In genomic region chr7:100627238-100627549, GRCh38 we compare ENCODE assay signal across 12 cellular contexts. TPM values are rescaled to one million over a fixed set of nuclear protein-coding genes. Genes with fewer than 3 reads are reported as not detected.
DNase-seq lines count a peak whose midpoint lies in the region; ATAC-seq, FAIRE-seq and TF ChIP-seq lines count a peak whose summit lies in the region.
"Had no signal": no experiment of that assay in that cellular context is flagged by ENCODE, and none has a peak within 500 bp of the region (broad histone marks: within the 10 kb centered on the region; RNA-seq: fewer than 3 reads in every experiment).

No MANE protein-coding gene starts in this region.

- TF ChIP-seq POLR2A in GM12878 (IDR thresholded peaks at IDR 0.05; ENCODE audit: low read depth, low read length): no peak

- DNase-seq in GM12878 (ENCODE audit: low read depth, low spot score) (no peak), activated gamma-delta T cell (lab: John Stamatoyannopoulos, UW) (no peak), HCEC 1CT (no peak)
- DNase-seq in stimulated activated CD4-positive, alpha-beta T cell treated with anti-CD3 and anti-CD28 coated beads, Interleukin-4, amount 100 ng/mL, for 24 hours: no peak
- DNase-seq: NCI-H1436 treated with DMSO at 0.1 percent for 48 hours, OCI-M1 had no signal

- no peak for TF ChIP-seq CTCF in DOHH2 (IDR thresholded peaks at IDR 0.05; ENCODE audit: low read depth, low read length, poor library complexity, severe bottlenecking)
- TF ChIP-seq CTCF in KMS-11 (conservative IDR thresholded peaks at IDR 0.05; ENCODE audit: low read depth, low read length): no peak
- TF ChIP-seq CTCF in GM12878 (IDR thresholded peaks at IDR 0.05 in 2 of 3, conservative IDR thresholded peaks at IDR 0.05 in 1 of 3; ENCODE audit: control insufficient read depth in 2 of 3, extremely low read depth in 1 of 3, insufficient read depth in 1 of 3, low read depth in 3 of 3, low read length in 3 of 3): no peak

- H3K9me2 ChIP-seq in DOHH2 (replicated peaks; ENCODE audit: control insufficient read depth, low read length): no peaks in the 10 kb centered on the region

- H2AFZ ChIP-seq in KMS-11 (ENCODE audit: low read depth): peak overlapping the region; percentile 91; the same call in 1 of the 2 replicates
- no peak overlapping the region for H2AFZ ChIP-seq in GM12878 (ENCODE audit: control insufficient read depth, low read depth, low read length)
- H2AFZ ChIP-seq in neuron (ENCODE audit: low read depth, low read length): no peak overlapping the region

- intact Hi-C loops in GM12878 (cut with micrococcal nuclease; ENCODE audit: unreplicated experiment): no loop called here

- no peak for TF ChIP-seq RAD21 in GM12878 (IDR thresholded peaks at IDR 0.05; ENCODE audit: insufficient read depth, low read depth, low read length)

- no peak for FAIRE-seq in GM12878 (lab: Jason Lieb, UNC)
- FAIRE-seq: endometrium had no signal

- H3K27me3 ChIP-seq in DOHH2 (ENCODE audit: control insufficient read depth, low read length) (peaks cover 7% of the 10 kb centered on the region), KMS-11 (ENCODE audit: insufficient read depth, low read depth) (peaks cover 28% of the 10 kb centered on the region), GM12878 (replicated peaks in 1 of 2; ENCODE audit: control insufficient read depth in 2 of 2, insufficient read depth in 2 of 2, low read length in 1 of 2) (no peaks in the 10 kb centered on the region; a peak in 1 of 4 replicates), neuron (ENCODE audit: insufficient read depth, low read length) (peaks cover 7% of the 10 kb centered on the region)
- H3K27me3 ChIP-seq: adrenal gland had no signal

- POLR2A ChIA-PET in GM12878 (lab: Charles Lee): no interaction called here

- H3K36me3 ChIP-seq in DOHH2 (ENCODE audit: control insufficient read depth, low read length) (no peaks in the 10 kb centered on the region), KMS-11 (ENCODE audit: insufficient read depth) (no peaks in the 10 kb centered on the region), GM12878 (ENCODE audit: control insufficient read depth in 2 of 2, insufficient read depth in 2 of 2, low read length in 1 of 2) (no peaks in the 10 kb centered on the region), neuron (ENCODE audit: insufficient read depth, low read length) (no peaks in the 10 kb centered on the region)
- H3K36me3 ChIP-seq: adrenal gland had no signal

- in situ Hi-C loops in GM12878 (cut with MboI): no loop called here

- H3K4me3 ChIP-seq in DOHH2 (ENCODE audit: low read length) (peak overlapping the region; percentile 74), KMS-11 (IDR thresholded peaks at IDR 0.05; ENCODE audit: insufficient read depth, low read depth, low read length) (no peak overlapping the region), GM12878 (peak overlapping the region; percentile 74; the same call in 1 of the 2 replicates), neuron (ENCODE audit: low read length) (peak overlapping the region; percentile 34)
- H3K4me3 ChIP-seq: mucosa of descending colon had no signal

- WGBS in GM12878 (ENCODE audit: insufficient coverage, insufficient replicate concordance, low lambda C conversion rate, missing lambda C conversion rate): 97% methylated on average over 21 of the region's 21 CpGs

- H3K27ac ChIP-seq in DOHH2 (ENCODE audit: low read depth, low read length) (no peak overlapping the region), KMS-11 (no peak overlapping the region), GM12878 (ENCODE audit: control insufficient read depth, insufficient read depth) (no peak overlapping the region)

- H3K79me2 ChIP-seq in DOHH2 (ENCODE audit: control insufficient read depth, low read length) (no peaks in the 10 kb centered on the region), KMS-11 (ENCODE audit: insufficient read depth, low read depth) (no peaks in the 10 kb centered on the region), GM12878 (ENCODE audit: control insufficient read depth, insufficient read depth, low read length) (no peaks in the 10 kb centered on the region)

- no peaks in the 10 kb centered on the region for H4K20me1 ChIP-seq in DOHH2 (ENCODE audit: control insufficient read depth, insufficient read depth, low read depth, low read length)
- H4K20me1 ChIP-seq in KMS-11 (ENCODE audit: insufficient read depth): no peaks in the 10 kb centered on the region
- H4K20me1 ChIP-seq in GM12878 (ENCODE audit: control insufficient read depth, insufficient read depth): no peaks in the 10 kb centered on the region

- H3F3A ChIP-seq in DOHH2 (ENCODE audit: control insufficient read depth, insufficient read depth): peaks cover 8% of the 10 kb centered on the region; the same call in 1 of the 2 replicates

- H3K4me1 ChIP-seq in DOHH2 (ENCODE audit: control insufficient read depth, low read length) (peaks cover 18% of the 10 kb centered on the region), KMS-11 (ENCODE audit: low read depth, poor library complexity, severe bottlenecking) (peaks cover 4% of the 10 kb centered on the region), GM12878 (ENCODE audit: control insufficient read depth, insufficient read depth, low read length) (peaks cover 7% of the 10 kb centered on the region), neuron (ENCODE audit: insufficient read depth, low read length) (peaks cover 6% of the 10 kb centered on the region)

- CTCF ChIA-PET in GM12878 (lab: Yijun Ruan, JAX): no interaction called here

- no TSS peak for BruUV-seq in GM12878 (replicated peaks; lab: Mats Ljungman, UMichigan)

- H3K4me2 ChIP-seq in DOHH2 (ENCODE audit: low read length) (peak overlapping the region; percentile 89), KMS-11 (peak overlapping the region; percentile 88; the same call in 1 of the 2 replicates), GM12878 (ENCODE audit: control insufficient read depth, insufficient read depth) (peak overlapping the region; percentile 48)

- RAD21 ChIA-PET in GM12878 (lab: Charles Lee; ENCODE audit: unreplicated experiment): no interaction called here

- no peak for ATAC-seq in GM12878

- peak overlapping the region; percentile 70; the same call in 1 of the 2 replicates for H3K9ac ChIP-seq in KMS-11
- H3K9ac ChIP-seq in GM12878 (ENCODE audit: control insufficient read depth, insufficient read depth, low read length): no peak overlapping the region; the same call in 1 of the 2 replicates

- no peak for TF ChIP-seq EP300 in GM12878 (IDR thresholded peaks at IDR 0.05; ENCODE audit: borderline replicate concordance in 1 of 2, control insufficient read depth in 1 of 2, low read depth in 2 of 2, low read length in 2 of 2)

- SMC1A ChIA-PET in GM12878 (lab: Charles Lee; ENCODE audit: uncharacterized antibody, unreplicated experiment): interaction anchor here (2.1 kb wide), 1 partner anchor 14 kb away, joined by 6 read pairs; the partner anchor contains the start of gene MOSPD3

- H3K9me3 ChIP-seq in DOHH2 (ENCODE audit: control insufficient read depth, insufficient read depth, low read length) (no peaks in the 10 kb centered on the region), GM12878 (replicated peaks; ENCODE audit: control insufficient read depth, insufficient read depth, low read length) (no peaks in the 10 kb centered on the region), neuron (ENCODE audit: low read length) (no peaks in the 10 kb centered on the region)
- H3K9me3 ChIP-seq: adrenal gland, mucosa of descending colon had no signal

RNA-seq across cellular contexts. Expression of gene TFR2, which starts 14.2 kb away (rescaled TPM):
- total RNA-seq in GM12878 (2013; cell fraction: nucleolus; rRNA removed): 1.1 and 1.5 TPM in 2 replicates
- total RNA-seq in GM12878 (2014; rRNA removed) (2.3 and 2.9 TPM in 2 replicates), GM12878 (2014; rRNA removed; fragmentation: Illumina TruSeq; extraction: Trizol) (0.67 and 0.69 TPM in 2 replicates), GM12878 (2021) (4.2 and 7.2 TPM in 2 replicates)
- 2.8 TPM for polyA plus RNA-seq in GM12878 (2011; ENCODE audit: low read depth)
- polyA plus RNA-seq in GM12878 (2011; rRNA removed) (0.07 and 0.30 TPM in 2 replicates), GM12878 (2014; fragmentation: Illumina TruSeq; extraction: Trizol) (0.90 and 1.5 TPM in 2 replicates), GM12878 (2014; fragmentation: Nextera tagmentation; extraction: Ambion mirVana) (under 1 TPM; 0.32 to 0.33 TPM), GM12878 (2014; rRNA removed) (3.3 and 4.7 TPM in 2 replicates), GM12878 (2016; fragmentation: Nextera tagmentation; extraction: Ambion mirVana) (1 to 10 TPM; 2.2 to 2.8 TPM)
- 0.21 and 0.35 TPM in 2 replicates for polyA plus RNA-seq in GM12878 (2011; cell fraction: cytosol; rRNA removed)
- 1.5 and 1.8 TPM in 2 replicates for polyA plus RNA-seq in GM12878 (2011; cell fraction: nucleus; rRNA removed)
- 2.8 and 3.4 TPM in 2 replicates for polyA plus RNA-seq in GM12878 (2012)
- 0.66 TPM in 1 of 2 replicates, not detected in the other for polyA minus RNA-seq in GM12878 (2011; rRNA and poly(A)+ RNA removed)
- not detected in 2 replicates for polyA minus RNA-seq in GM12878 (2011; cell fraction: cytosol; rRNA and poly(A)+ RNA removed)
- 0.10 and 0.24 TPM in 2 replicates for polyA minus RNA-seq in GM12878 (2011; cell fraction: nucleus; rRNA and poly(A)+ RNA removed)

RNA-seq across cellular contexts. Expression of gene MOSPD3, which starts 14.9 kb away (rescaled TPM):
- 2.1 and 2.3 TPM in 2 replicates for total RNA-seq in GM12878 (2013; cell fraction: nucleolus; rRNA removed)
- total RNA-seq in GM12878 (2014; rRNA removed): 4.4 and 6.7 TPM in 2 replicates
- total RNA-seq in GM12878 (2014; rRNA removed; fragmentation: Illumina TruSeq; extraction: Trizol): 1.8 and 2.6 TPM in 2 replicates
- total RNA-seq in GM12878 (2021): 7.7 and 7.8 TPM in 2 replicates
- 4.1 TPM for polyA plus RNA-seq in GM12878 (2011; ENCODE audit: low read depth)
- 0.71 and 1.7 TPM in 2 replicates for polyA plus RNA-seq in GM12878 (2011; rRNA removed)
- 2.7 and 3.3 TPM in 2 replicates for polyA plus RNA-seq in GM12878 (2011; cell fraction: cytosol; rRNA removed)
- 8.5 and 8.7 TPM in 2 replicates for polyA plus RNA-seq in GM12878 (2011; cell fraction: nucleus; rRNA removed)
- polyA plus RNA-seq in GM12878 (2012): 11.0 and 11.9 TPM in 2 replicates
- polyA plus RNA-seq in GM12878 (2014; fragmentation: Illumina TruSeq; extraction: Trizol): 1.2 and 2.9 TPM in 2 replicates
- polyA plus RNA-seq in GM12878 (2014; fragmentation: Nextera tagmentation; extraction: Ambion mirVana): 1 to 10 TPM in 1 of 2 experiments, under 1 TPM in 1; 0.61 to 1.2 TPM
- 5.3 and 9.0 TPM in 2 replicates for polyA plus RNA-seq in GM12878 (2014; rRNA removed)
- 10 to 100 TPM in 1 of 2 experiments, 1 to 10 TPM in 1; 9.3 to 13.6 TPM for polyA plus RNA-seq in GM12878 (2016; fragmentation: Nextera tagmentation; extraction: Ambion mirVana)
- 0.29 and 2.3 TPM in 2 replicates for polyA minus RNA-seq in GM12878 (2011; rRNA and poly(A)+ RNA removed)
- 1.4 and 2.8 TPM in 2 replicates for polyA minus RNA-seq in GM12878 (2011; cell fraction: cytosol; rRNA and poly(A)+ RNA removed)
- 2.3 and 3.0 TPM in 2 replicates for polyA minus RNA-seq in GM12878 (2011; cell fraction: nucleus; rRNA and poly(A)+ RNA removed)

RNA-seq across cellular contexts. Expression of gene PCOLCE, which starts 25.0 kb away (rescaled TPM):
- 1.6 TPM in 1 of 2 replicates, not detected in the other for total RNA-seq in GM12878 (2013; cell fraction: nucleolus; rRNA removed)
- 0.85 and 0.87 TPM in 2 replicates for total RNA-seq in GM12878 (2014; rRNA removed)
- total RNA-seq in GM12878 (2014; rRNA removed; fragmentation: Illumina TruSeq; extraction: Trizol): 0.32 and 0.40 TPM in 2 replicates
- 2.5 and 3.4 TPM in 2 replicates for total RNA-seq in GM12878 (2021)
- polyA plus RNA-seq in GM12878 (2011; ENCODE audit: low read depth): 1.1 TPM
- 0.56 and 0.88 TPM in 2 replicates for polyA plus RNA-seq in GM12878 (2011; rRNA removed)
- 1.1 and 1.4 TPM in 2 replicates for polyA plus RNA-seq in GM12878 (2011; cell fraction: cytosol; rRNA removed)
- polyA plus RNA-seq in GM12878 (2011; cell fraction: nucleus; rRNA removed): 8.6 and 9.6 TPM in 2 replicates
- polyA plus RNA-seq in GM12878 (2012): 4.3 and 5.7 TPM in 2 replicates
- polyA plus RNA-seq in GM12878 (2014; fragmentation: Illumina TruSeq; extraction: Trizol): 0.57 and 1.0 TPM in 2 replicates
- polyA plus RNA-seq in GM12878 (2014; fragmentation: Nextera tagmentation; extraction: Ambion mirVana): under 1 TPM; 0.27 to 0.45 TPM
- polyA plus RNA-seq in GM12878 (2014; rRNA removed): 2.2 and 2.9 TPM in 2 replicates
- polyA plus RNA-seq in GM12878 (2016; fragmentation: Nextera tagmentation; extraction: Ambion mirVana): 1 to 10 TPM; 1.8 to 2.7 TPM
- 0.36 TPM in 1 of 2 replicates, not detected in the other for polyA minus RNA-seq in GM12878 (2011; rRNA and poly(A)+ RNA removed)
- not detected in 2 replicates for polyA minus RNA-seq in GM12878 (2011; cell fraction: cytosol; rRNA and poly(A)+ RNA removed)
- 1.8 and 2.7 TPM in 2 replicates for polyA minus RNA-seq in GM12878 (2011; cell fraction: nucleus; rRNA and poly(A)+ RNA removed)

RNA-seq across cellular contexts. Expression of gene ACTL6B, which starts 29.1 kb away (rescaled TPM):
- total RNA-seq in GM12878 (2013; cell fraction: nucleolus; rRNA removed): not detected in 2 replicates
- total RNA-seq in GM12878 (2014; rRNA removed) (not detected in 2 replicates), GM12878 (2014; rRNA removed; fragmentation: Illumina TruSeq; extraction: Trizol) (not detected in 2 replicates), GM12878 (2021) (not detected in 2 replicates)
- not detected for polyA plus RNA-seq in GM12878 (2011; ENCODE audit: low read depth)
- polyA plus RNA-seq in GM12878 (2011; rRNA removed) (not detected in 2 replicates), GM12878 (2014; fragmentation: Illumina TruSeq; extraction: Trizol) (not detected in 2 replicates), GM12878 (2014; fragmentation: Nextera tagmentation; extraction: Ambion mirVana) (not detected), GM12878 (2014; rRNA removed) (not detected in 2 replicates), GM12878 (2016; fragmentation: Nextera tagmentation; extraction: Ambion mirVana) (not detected)
- polyA plus RNA-seq in GM12878 (2011; cell fraction: cytosol; rRNA removed): not detected in 2 replicates
- not detected in 2 replicates for polyA plus RNA-seq in GM12878 (2011; cell fraction: nucleus; rRNA removed)
- polyA plus RNA-seq in GM12878 (2012): not detected in 2 replicates
- polyA minus RNA-seq in GM12878 (2011; rRNA and poly(A)+ RNA removed): not detected in 2 replicates
- not detected in 2 replicates for polyA minus RNA-seq in GM12878 (2011; cell fraction: cytosol; rRNA and poly(A)+ RNA removed)
- polyA minus RNA-seq in GM12878 (2011; cell fraction: nucleus; rRNA and poly(A)+ RNA removed): not detected in 2 replicates

RNA-seq across cellular contexts. Expression of gene FBXO24, which starts 41.1 kb away (rescaled TPM):
- 1.7 and 2.4 TPM in 2 replicates for total RNA-seq in GM12878 (2013; cell fraction: nucleolus; rRNA removed)
- total RNA-seq in GM12878 (2014; rRNA removed) (0.11 and 0.16 TPM in 2 replicates), GM12878 (2014; rRNA removed; fragmentation: Illumina TruSeq; extraction: Trizol) (0.23 and 0.31 TPM in 2 replicates), GM12878 (2021) (not detected in 2 replicates)
- polyA plus RNA-seq in GM12878 (2011; ENCODE audit: low read depth): not detected
- polyA plus RNA-seq in GM12878 (2011; rRNA removed) (0.78 and 0.96 TPM in 2 replicates), GM12878 (2014; fragmentation: Illumina TruSeq; extraction: Trizol) (0.24 TPM in 1 of 2 replicates, not detected in the other), GM12878 (2014; fragmentation: Nextera tagmentation; extraction: Ambion mirVana) (not detected), GM12878 (2014; rRNA removed) (0.30 and 0.60 TPM in 2 replicates), GM12878 (2016; fragmentation: Nextera tagmentation; extraction: Ambion mirVana) (under 1 TPM in 1 of 2 experiments, not detected in 1; 0.19 TPM)
- 0.74 and 0.88 TPM in 2 replicates for polyA plus RNA-seq in GM12878 (2011; cell fraction: cytosol; rRNA removed)
- polyA plus RNA-seq in GM12878 (2011; cell fraction: nucleus; rRNA removed): 2.2 and 2.8 TPM in 2 replicates
- polyA plus RNA-seq in GM12878 (2012): 0.09 and 0.48 TPM in 2 replicates
- polyA minus RNA-seq in GM12878 (2011; rRNA and poly(A)+ RNA removed): 1.2 and 2.0 TPM in 2 replicates
- not detected in 2 replicates for polyA minus RNA-seq in GM12878 (2011; cell fraction: cytosol; rRNA and poly(A)+ RNA removed)
- polyA minus RNA-seq in GM12878 (2011; cell fraction: nucleus; rRNA and poly(A)+ RNA removed): 0.73 and 1.2 TPM in 2 replicates
